1 cellular context compared by ENCODE assay signal in genomic region chr2:66531156-66531555, GRCh38.
TF ChIP-seq lines count a peak whose summit lies in the region.

No MANE protein-coding gene starts in this region.

TF ChIP-seq in HepG2, 621 proteins besides CTCF, POLR2A, EP300 and RAD21 (continued from another document):
- no peak for TF ChIP-seq REXO4 (CRISPR knock-in tag; IDR thresholded peaks at IDR 0.05; ENCODE audit: borderline replicate concordance)
- no peak for TF ChIP-seq RELA (CRISPR knock-in tag; IDR thresholded peaks at IDR 0.05)
- TF ChIP-seq RBM22 (optimal IDR thresholded peaks at IDR 0.05; ENCODE audit: low read length), result no peak
- no peak for TF ChIP-seq JDP2 (CRISPR knock-in tag; IDR thresholded peaks at IDR 0.05; ENCODE audit: borderline replicate concordance)
- no peak for TF ChIP-seq SMARCE1 (IDR thresholded peaks at IDR 0.05; ENCODE audit: borderline replicate concordance)
